ENCODE assay signal across 1 cellular context in genomic region chr10:95430231-95430951, GRCh38.
TF ChIP-seq lines count a peak whose summit lies in the region.

No MANE protein-coding gene starts in this region.

TF ChIP-seq in HepG2, 621 proteins besides CTCF, POLR2A, EP300 and RAD21 (continued from another document and continues in another):
- no peak for TF ChIP-seq NFE2L1 (CRISPR knock-in tag; IDR thresholded peaks at IDR 0.05; ENCODE audit: borderline replicate concordance)
- TF ChIP-seq SAP130 (CRISPR knock-in tag; IDR thresholded peaks at IDR 0.05; ENCODE audit: low read depth) = 0 out of 2 replicates have a peak, but pooled peaks have one; percentile 31
- TF ChIP-seq ZFX (CRISPR knock-in tag; IDR thresholded peaks at IDR 0.05; ENCODE audit: low read depth) = peak; percentile 30; the same call in 1 of the 2 replicates
- TF ChIP-seq ZNF747 (CRISPR knock-in tag; IDR thresholded peaks at IDR 0.05; ENCODE audit: borderline replicate concordance) = no peak
- TF ChIP-seq SOX13 (IDR thresholded peaks at IDR 0.05) = no peak
- peak in 1 of 2 experiments; percentile 14; a peak in 1 of 4 replicates for TF ChIP-seq SOX13 (CRISPR knock-in tag; conservative IDR thresholded peaks at IDR 0.05 in 1 of 2, IDR thresholded peaks at IDR 0.05 in 1 of 2)
- TF ChIP-seq, protein P1, sequence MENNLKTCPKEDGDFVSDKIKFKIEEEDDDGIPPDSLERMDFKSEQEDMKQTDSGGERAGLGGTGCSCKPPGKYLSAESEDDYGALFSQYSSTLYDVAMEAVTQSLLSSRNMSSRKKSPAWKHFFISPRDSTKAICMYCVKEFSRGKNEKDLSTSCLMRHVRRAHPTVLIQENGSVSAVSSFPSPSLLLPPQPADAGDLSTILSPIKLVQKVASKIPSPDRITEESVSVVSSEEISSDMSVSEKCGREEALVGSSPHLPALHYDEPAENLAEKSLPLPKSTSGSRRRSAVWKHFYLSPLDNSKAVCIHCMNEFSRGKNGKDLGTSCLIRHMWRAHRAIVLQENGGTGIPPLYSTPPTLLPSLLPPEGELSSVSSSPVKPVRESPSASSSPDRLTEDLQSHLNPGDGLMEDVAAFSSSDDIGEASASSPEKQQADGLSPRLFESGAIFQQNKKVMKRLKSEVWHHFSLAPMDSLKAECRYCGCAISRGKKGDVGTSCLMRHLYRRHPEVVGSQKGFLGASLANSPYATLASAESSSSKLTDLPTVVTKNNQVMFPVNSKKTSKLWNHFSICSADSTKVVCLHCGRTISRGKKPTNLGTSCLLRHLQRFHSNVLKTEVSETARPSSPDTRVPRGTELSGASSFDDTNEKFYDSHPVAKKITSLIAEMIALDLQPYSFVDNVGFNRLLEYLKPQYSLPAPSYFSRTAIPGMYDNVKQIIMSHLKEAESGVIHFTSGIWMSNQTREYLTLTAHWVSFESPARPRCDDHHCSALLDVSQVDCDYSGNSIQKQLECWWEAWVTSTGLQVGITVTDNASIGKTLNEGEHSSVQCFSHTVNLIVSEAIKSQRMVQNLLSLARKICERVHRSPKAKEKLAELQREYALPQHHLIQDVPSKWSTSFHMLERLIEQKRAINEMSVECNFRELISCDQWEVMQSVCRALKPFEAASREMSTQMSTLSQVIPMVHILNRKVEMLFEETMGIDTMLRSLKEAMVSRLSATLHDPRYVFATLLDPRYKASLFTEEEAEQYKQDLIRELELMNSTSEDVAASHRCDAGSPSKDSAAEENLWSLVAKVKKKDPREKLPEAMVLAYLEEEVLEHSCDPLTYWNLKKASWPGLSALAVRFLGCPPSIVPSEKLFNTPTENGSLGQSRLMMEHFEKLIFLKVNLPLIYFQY (CRISPR knock-in tag; IDR thresholded peaks at IDR 0.05; ENCODE audit: borderline replicate concordance) = 0 out of 2 replicates have a peak, but pooled peaks have one; percentile 41
- 0 out of 2 replicates have a peak, but pooled peaks have one; percentile 82 for TF ChIP-seq MYNN (CRISPR knock-in tag; IDR thresholded peaks at IDR 0.05; ENCODE audit: low read depth)
- TF ChIP-seq, protein P2, sequence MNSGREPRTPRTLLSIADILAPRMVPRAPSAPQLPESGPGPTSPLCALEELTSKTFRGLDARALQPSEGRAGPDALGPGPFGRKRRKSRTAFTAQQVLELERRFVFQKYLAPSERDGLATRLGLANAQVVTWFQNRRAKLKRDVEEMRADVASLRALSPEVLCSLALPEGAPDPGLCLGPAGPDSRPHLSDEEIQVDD (CRISPR knock-in tag; IDR thresholded peaks at IDR 0.05; ENCODE audit: borderline replicate concordance) = no peak
- TF ChIP-seq, protein P3, sequence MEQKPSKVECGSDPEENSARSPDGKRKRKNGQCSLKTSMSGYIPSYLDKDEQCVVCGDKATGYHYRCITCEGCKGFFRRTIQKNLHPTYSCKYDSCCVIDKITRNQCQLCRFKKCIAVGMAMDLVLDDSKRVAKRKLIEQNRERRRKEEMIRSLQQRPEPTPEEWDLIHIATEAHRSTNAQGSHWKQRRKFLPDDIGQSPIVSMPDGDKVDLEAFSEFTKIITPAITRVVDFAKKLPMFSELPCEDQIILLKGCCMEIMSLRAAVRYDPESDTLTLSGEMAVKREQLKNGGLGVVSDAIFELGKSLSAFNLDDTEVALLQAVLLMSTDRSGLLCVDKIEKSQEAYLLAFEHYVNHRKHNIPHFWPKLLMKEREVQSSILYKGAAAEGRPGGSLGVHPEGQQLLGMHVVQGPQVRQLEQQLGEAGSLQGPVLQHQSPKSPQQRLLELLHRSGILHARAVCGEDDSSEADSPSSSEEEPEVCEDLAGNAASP (CRISPR knock-in tag; IDR thresholded peaks at IDR 0.05; ENCODE audit: borderline replicate concordance) = peak; percentile 32; the same call in 1 of the 2 replicates
- TF ChIP-seq TEAD3 (CRISPR knock-in tag; optimal IDR thresholded peaks at IDR 0.05; ENCODE audit: borderline replicate concordance) = peak; percentile 42
- TF ChIP-seq ZNF788 (CRISPR knock-in tag; IDR thresholded peaks at IDR 0.05; ENCODE audit: borderline replicate concordance) = peak; percentile 6; the same call in 1 of the 2 replicates
- peak; percentile 48; the same call in 1 of the 2 replicates for TF ChIP-seq RXRB (CRISPR knock-in tag; IDR thresholded peaks at IDR 0.05; ENCODE audit: borderline replicate concordance)
- TF ChIP-seq, protein P4, sequence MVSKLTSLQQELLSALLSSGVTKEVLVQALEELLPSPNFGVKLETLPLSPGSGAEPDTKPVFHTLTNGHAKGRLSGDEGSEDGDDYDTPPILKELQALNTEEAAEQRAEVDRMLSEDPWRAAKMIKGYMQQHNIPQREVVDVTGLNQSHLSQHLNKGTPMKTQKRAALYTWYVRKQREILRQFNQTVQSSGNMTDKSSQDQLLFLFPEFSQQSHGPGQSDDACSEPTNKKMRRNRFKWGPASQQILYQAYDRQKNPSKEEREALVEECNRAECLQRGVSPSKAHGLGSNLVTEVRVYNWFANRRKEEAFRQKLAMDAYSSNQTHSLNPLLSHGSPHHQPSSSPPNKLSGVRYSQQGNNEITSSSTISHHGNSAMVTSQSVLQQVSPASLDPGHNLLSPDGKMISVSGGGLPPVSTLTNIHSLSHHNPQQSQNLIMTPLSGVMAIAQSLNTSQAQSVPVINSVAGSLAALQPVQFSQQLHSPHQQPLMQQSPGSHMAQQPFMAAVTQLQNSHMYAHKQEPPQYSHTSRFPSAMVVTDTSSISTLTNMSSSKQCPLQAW (CRISPR knock-in tag; IDR thresholded peaks at IDR 0.05) = peak; percentile 42; the same call in 1 of the 2 replicates
- TF ChIP-seq, protein P5, sequence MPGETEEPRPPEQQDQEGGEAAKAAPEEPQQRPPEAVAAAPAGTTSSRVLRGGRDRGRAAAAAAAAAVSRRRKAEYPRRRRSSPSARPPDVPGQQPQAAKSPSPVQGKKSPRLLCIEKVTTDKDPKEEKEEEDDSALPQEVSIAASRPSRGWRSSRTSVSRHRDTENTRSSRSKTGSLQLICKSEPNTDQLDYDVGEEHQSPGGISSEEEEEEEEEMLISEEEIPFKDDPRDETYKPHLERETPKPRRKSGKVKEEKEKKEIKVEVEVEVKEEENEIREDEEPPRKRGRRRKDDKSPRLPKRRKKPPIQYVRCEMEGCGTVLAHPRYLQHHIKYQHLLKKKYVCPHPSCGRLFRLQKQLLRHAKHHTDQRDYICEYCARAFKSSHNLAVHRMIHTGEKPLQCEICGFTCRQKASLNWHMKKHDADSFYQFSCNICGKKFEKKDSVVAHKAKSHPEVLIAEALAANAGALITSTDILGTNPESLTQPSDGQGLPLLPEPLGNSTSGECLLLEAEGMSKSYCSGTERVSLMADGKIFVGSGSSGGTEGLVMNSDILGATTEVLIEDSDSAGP (CRISPR knock-in tag; IDR thresholded peaks at IDR 0.05; ENCODE audit: borderline replicate concordance) = 0 out of 2 replicates have a peak, but pooled peaks have one; percentile 20
- TF ChIP-seq CREM (IDR thresholded peaks at IDR 0.05) = peak; percentile 60
- TF ChIP-seq CREM (CRISPR knock-in tag; IDR thresholded peaks at IDR 0.05) = no peak
- 0 out of 2 replicates have a peak, but pooled peaks have one; percentile 33 for TF ChIP-seq KLF6 (CRISPR knock-in tag; IDR thresholded peaks at IDR 0.05)
- TF ChIP-seq, protein P6, sequence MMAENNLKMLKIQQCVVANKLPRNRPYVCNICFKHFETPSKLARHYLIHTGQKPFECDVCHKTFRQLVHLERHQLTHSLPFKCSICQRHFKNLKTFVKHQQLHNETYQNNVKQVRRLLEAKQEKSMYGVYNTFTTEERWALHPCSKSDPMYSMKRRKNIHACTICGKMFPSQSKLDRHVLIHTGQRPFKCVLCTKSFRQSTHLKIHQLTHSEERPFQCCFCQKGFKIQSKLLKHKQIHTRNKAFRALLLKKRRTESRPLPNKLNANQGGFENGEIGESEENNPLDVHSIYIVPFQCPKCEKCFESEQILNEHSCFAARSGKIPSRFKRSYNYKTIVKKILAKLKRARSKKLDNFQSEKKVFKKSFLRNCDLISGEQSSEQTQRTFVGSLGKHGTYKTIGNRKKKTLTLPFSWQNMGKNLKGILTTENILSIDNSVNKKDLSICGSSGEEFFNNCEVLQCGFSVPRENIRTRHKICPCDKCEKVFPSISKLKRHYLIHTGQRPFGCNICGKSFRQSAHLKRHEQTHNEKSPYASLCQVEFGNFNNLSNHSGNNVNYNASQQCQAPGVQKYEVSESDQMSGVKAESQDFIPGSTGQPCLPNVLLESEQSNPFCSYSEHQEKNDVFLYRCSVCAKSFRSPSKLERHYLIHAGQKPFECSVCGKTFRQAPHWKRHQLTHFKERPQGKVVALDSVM (CRISPR knock-in tag; IDR thresholded peaks at IDR 0.05) = peak; percentile 65
- no peak for TF ChIP-seq HES4 (CRISPR knock-in tag; IDR thresholded peaks at IDR 0.05; ENCODE audit: borderline replicate concordance)
- peak; percentile 99 for TF ChIP-seq SMC3 (IDR thresholded peaks at IDR 0.05; ENCODE audit: low read length)
- TF ChIP-seq PPARG (CRISPR knock-in tag; conservative IDR thresholded peaks at IDR 0.05) = 0 out of 2 replicates have a peak, but pooled peaks have one; percentile 24
- TF ChIP-seq LCORL (IDR thresholded peaks at IDR 0.05) = no peak
- peak; percentile 5; the same call in 1 of the 2 replicates for TF ChIP-seq LCORL (CRISPR knock-in tag; IDR thresholded peaks at IDR 0.05)
- TF ChIP-seq ZKSCAN8 (CRISPR knock-in tag; IDR thresholded peaks at IDR 0.05; ENCODE audit: borderline replicate concordance) = peak; percentile 21; the same call in 1 of the 2 replicates
- TF ChIP-seq MIXL1 (CRISPR knock-in tag; IDR thresholded peaks at IDR 0.05) = peak; percentile 60; the same call in 1 of the 2 replicates
- TF ChIP-seq CEBPG (CRISPR knock-in tag; IDR thresholded peaks at IDR 0.05) = 0 out of 2 replicates have a peak, but pooled peaks have one; percentile 10
- peak; percentile 25; the same call in 1 of the 2 replicates for TF ChIP-seq PHF21A (CRISPR knock-in tag; IDR thresholded peaks at IDR 0.05)
- TF ChIP-seq ZNF121 (CRISPR knock-in tag; IDR thresholded peaks at IDR 0.05) = peak; percentile 12; the same call in 1 of the 2 replicates
- peak; percentile 42 for TF ChIP-seq YY1 (IDR thresholded peaks at IDR 0.05; ENCODE audit: insufficient read depth, insufficient replicate concordance, low read depth, low read length)
- TF ChIP-seq ATF2 (CRISPR knock-in tag; IDR thresholded peaks at IDR 0.05) = peak; percentile 28; the same call in 1 of the 2 replicates
- no peak; the same call in 1 of the 2 replicates for TF ChIP-seq CREB1 (IDR thresholded peaks at IDR 0.05)
- peak; percentile 79 for TF ChIP-seq CREB1 (CRISPR knock-in tag; IDR thresholded peaks at IDR 0.05)
- TF ChIP-seq, protein P7, sequence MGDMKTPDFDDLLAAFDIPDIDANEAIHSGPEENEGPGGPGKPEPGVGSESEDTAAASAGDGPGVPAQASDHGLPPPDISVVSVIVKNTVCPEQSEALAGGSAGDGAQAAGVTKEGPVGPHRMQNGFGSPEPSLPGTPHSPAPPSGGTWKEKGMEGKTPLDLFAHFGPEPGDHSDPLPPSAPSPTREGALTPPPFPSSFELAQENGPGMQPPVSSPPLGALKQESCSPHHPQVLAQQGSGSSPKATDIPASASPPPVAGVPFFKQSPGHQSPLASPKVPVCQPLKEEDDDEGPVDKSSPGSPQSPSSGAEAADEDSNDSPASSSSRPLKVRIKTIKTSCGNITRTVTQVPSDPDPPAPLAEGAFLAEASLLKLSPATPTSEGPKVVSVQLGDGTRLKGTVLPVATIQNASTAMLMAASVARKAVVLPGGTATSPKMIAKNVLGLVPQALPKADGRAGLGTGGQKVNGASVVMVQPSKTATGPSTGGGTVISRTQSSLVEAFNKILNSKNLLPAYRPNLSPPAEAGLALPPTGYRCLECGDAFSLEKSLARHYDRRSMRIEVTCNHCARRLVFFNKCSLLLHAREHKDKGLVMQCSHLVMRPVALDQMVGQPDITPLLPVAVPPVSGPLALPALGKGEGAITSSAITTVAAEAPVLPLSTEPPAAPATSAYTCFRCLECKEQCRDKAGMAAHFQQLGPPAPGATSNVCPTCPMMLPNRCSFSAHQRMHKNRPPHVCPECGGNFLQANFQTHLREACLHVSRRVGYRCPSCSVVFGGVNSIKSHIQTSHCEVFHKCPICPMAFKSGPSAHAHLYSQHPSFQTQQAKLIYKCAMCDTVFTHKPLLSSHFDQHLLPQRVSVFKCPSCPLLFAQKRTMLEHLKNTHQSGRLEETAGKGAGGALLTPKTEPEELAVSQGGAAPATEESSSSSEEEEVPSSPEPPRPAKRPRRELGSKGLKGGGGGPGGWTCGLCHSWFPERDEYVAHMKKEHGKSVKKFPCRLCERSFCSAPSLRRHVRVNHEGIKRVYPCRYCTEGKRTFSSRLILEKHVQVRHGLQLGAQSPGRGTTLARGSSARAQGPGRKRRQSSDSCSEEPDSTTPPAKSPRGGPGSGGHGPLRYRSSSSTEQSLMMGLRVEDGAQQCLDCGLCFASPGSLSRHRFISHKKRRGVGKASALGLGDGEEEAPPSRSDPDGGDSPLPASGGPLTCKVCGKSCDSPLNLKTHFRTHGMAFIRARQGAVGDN (CRISPR knock-in tag; IDR thresholded peaks at IDR 0.05) = peak; percentile 39; the same call in 1 of the 2 replicates
- TF ChIP-seq ZNF546 (CRISPR knock-in tag; conservative IDR thresholded peaks at IDR 0.05) = no peak
- 0 out of 2 replicates have a peak, but pooled peaks have one; percentile 25 for TF ChIP-seq SOX5 (CRISPR knock-in tag; IDR thresholded peaks at IDR 0.05; ENCODE audit: borderline replicate concordance)
- 0 out of 2 replicates have a peak, but pooled peaks have one; percentile 79 for TF ChIP-seq ATF6 (CRISPR knock-in tag; conservative IDR thresholded peaks at IDR 0.05)
